In the genomic region with DNA sequence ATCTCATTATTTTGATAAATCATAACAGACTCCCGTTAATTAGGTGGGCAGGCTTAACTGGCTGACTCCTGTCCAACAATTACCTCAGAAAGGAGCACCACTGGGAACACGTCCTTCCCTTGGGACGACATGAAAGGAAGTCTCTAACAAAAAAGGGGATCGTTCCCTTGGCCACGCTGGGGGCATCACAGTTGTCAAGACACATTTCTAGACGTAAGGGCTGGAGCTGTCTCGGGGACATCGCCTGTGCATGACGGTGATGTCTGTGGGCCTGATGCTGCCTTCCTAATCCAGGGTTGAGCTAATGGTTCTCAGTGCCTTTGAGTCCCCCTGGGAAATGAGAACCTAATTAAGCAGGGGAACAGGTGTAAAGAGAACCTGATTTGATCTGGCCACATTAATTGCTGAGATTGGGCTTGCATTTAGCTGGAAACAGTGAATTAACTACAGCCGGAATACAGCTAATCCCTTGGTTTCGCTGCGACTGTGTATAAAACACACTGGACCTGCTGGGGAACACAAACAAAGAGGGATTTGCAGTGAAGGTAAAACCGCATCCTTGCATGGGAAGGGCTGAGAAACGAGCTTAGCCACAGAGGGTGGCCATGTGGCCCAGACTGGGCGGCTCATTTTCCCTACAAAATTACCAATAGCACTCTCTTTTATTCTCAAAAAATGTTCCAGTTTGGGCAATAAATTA, we compare ENCODE assay signal across 13 cellular contexts.
"Had no signal": no experiment of that assay in that cellular context is flagged by ENCODE, and none has a peak within 500 bp of the region (broad histone marks: within the 10 kb centered on the region; RNA-seq: fewer than 3 reads in every experiment).

No MANE protein-coding gene starts in this region.

- H3K36me3 ChIP-seq: lower lobe of right lung, stomach, upper lobe of left lung had no signal

- DNase-seq: activated CD4-positive, alpha-beta memory T cell treated with anti-CD3 and anti-CD28 coated beads, Interleukin-2, amount 10 ng/mL, durations not matched to agents 7 days and 5 days; activated CD4-positive, alpha-beta T cell treated with anti-CD3 and anti-CD28 coated beads for 36 hours; activated CD8-positive, alpha-beta memory T cell treated with anti-CD3 and anti-CD28 coated beads, Interleukin-2, amount 10 ng/mL, durations not matched to agents 7 days and 5 days; caudate nucleus; foreskin fibroblast; hypothalamus; lower lobe of right lung; occipital lobe; upper lobe of left lung had no signal

- H3K9me3 ChIP-seq: body of pancreas, lower lobe of right lung, stomach, upper lobe of left lung had no signal

- H3K27me3 ChIP-seq: body of pancreas, stomach, upper lobe of left lung had no signal

- H3K4me3 ChIP-seq: body of pancreas, lower lobe of right lung, skin epidermis, stomach, upper lobe of left lung had no signal

- H3K27ac ChIP-seq: body of pancreas, epithelial cell of prostate, lower lobe of right lung, skin epidermis, upper lobe of left lung had no signal

- H3K4me1 ChIP-seq: body of pancreas, lower lobe of right lung, upper lobe of left lung had no signal
